In genomic region chr22:32050678-32051515, GRCh38 we compare ENCODE assay signal across 8 cellular contexts. TPM values are rescaled to one million over a fixed set of nuclear protein-coding genes. Genes with fewer than 3 reads are reported as not detected.
DNase-seq lines count a peak whose midpoint lies in the region; ATAC-seq and TF ChIP-seq lines count a peak whose summit lies in the region.

No MANE protein-coding gene starts in this region.

- intact Hi-C loops in Right ventricle myocardium superior (cut with DNase I), result no loop called here
- intact Hi-C loops in esophagus muscularis mucosa (cut with DNase I), result no loop called here

- H3K4me3 ChIP-seq in esophagus muscularis mucosa, result no peak overlapping the region

- TF ChIP-seq EP300 in esophagus muscularis mucosa (IDR thresholded peaks at IDR 0.05), result no peak

- DNase-seq in GM19240 (ENCODE audit: insufficient read length, low spot score) (peak; percentile 8), NCI-H2196 (lab: John Stamatoyannopoulos, UW; ENCODE audit: unreplicated experiment) (peak; percentile 61), activated T-cell treated with anti-CD3 and anti-CD28 coated beads for 48 hours (ENCODE audit: low read depth) (peak; percentile 67), Right ventricle myocardium superior (peak; percentile 57), esophagus muscularis mucosa (ENCODE audit: extremely low spot score) (no peak), NCI-H524 (lab: John Stamatoyannopoulos, UW) (no peak)
- peak; percentile 13 for DNase-seq in stimulated activated CD4-positive, alpha-beta T cell treated with anti-CD3 and anti-CD28 coated beads, Interleukin-2, amount 100 ng/mL, for 4 hours (ENCODE audit: low read depth)

- TF ChIP-seq POLR2A in esophagus muscularis mucosa (IDR thresholded peaks at IDR 0.05; ENCODE audit: low read depth), result no peak

- H3K9me3 ChIP-seq in esophagus muscularis mucosa, result no peaks in the 10 kb centered on the region

- H3K36me3 ChIP-seq in esophagus muscularis mucosa, result no peaks in the 10 kb centered on the region

- H3K27me3 ChIP-seq in esophagus muscularis mucosa, result peaks cover 0 to 6% (median 0%) of the 10 kb centered on the region in 4 donors

- ATAC-seq in Right ventricle myocardium superior (ENCODE audit: poor library complexity) (peak; percentile 70), GM18517 (IDR thresholded peaks at IDR 0.05; ENCODE audit: unreplicated experiment) (no peak)

- no peak overlapping the region for H3K27ac ChIP-seq in esophagus muscularis mucosa (replicated peaks in 1 of 4)

- 66% methylated on average over 5 of the region's 5 CpGs for WGBS in esophagus muscularis mucosa

- TF ChIP-seq CTCF in esophagus muscularis mucosa (IDR thresholded peaks at IDR 0.05), result no peak

- H3K4me1 ChIP-seq in esophagus muscularis mucosa, result no peaks in the 10 kb centered on the region

RNA-seq across cellular contexts. Expression of gene SLC5A1, which starts 7.8 kb away (rescaled TPM):
- total RNA-seq in Right ventricle myocardium superior, result 215 TPM
- total RNA-seq in esophagus muscularis mucosa, result under 1 TPM in 1 of 4 donors, not detected in 3; 0.11 TPM

Comparison
In these comparisons a context has a peak if more than half of its experiments do, and no peak if none do; other contexts are left out.
1. DNase-seq: peak in GM19240 (single experiment), NCI-H2196 (single experiment), activated T-cell treated with anti-CD3 and anti-CD28 coated beads for 48 hours (single experiment), Right ventricle myocardium superior (single experiment) and stimulated activated CD4-positive, alpha-beta T cell treated with anti-CD3 and anti-CD28 coated beads, Interleukin-2, amount 100 ng/mL, for 4 hours (single experiment); none in esophagus muscularis mucosa (single experiment) and NCI-H524 (0 of 2).
2. RNA of gene SLC5A1, which starts 7.8 kb away (total RNA-seq): 215 TPM in Right ventricle myocardium superior (single experiment); 0.11 TPM in esophagus muscularis mucosa; every median in the first group is over 100 times any median in the second.